ENCODE assay signal across 16 cellular contexts in genomic region chr19:3053218-3053621, GRCh38. TPM values are rescaled to one million over a fixed set of nuclear protein-coding genes. Genes with fewer than 3 reads are reported as not detected.
DNase-seq lines count a peak whose midpoint lies in the region; TF ChIP-seq lines count a peak whose summit lies in the region.
"Had no signal": no experiment of that assay in that cellular context is flagged by ENCODE, and none has a peak within 500 bp of the region (broad histone marks: within the 10 kb centered on the region; RNA-seq: fewer than 3 reads in every experiment).

No MANE protein-coding gene starts in this region.

- TSS peak; percentile 80 for BruUV-seq in PC-9 (replicated peaks; lab: Mats Ljungman, UMichigan)

- H2AFZ ChIP-seq in PC-9, result no peak overlapping the region

- H3K4me1 ChIP-seq in PC-9 (replicated peaks; ENCODE audit: insufficient read depth), result peaks cover 18% of the 10 kb centered on the region
- H3K4me1 ChIP-seq: colonic mucosa had no signal

- no peak overlapping the region for H3K4me3 ChIP-seq in PC-9
- H3K4me3 ChIP-seq: colonic mucosa, Peyer's patch had no signal

- H3K79me2 ChIP-seq in PC-9 (ENCODE audit: low read depth), result no peaks in the 10 kb centered on the region

- no peaks in the 10 kb centered on the region for H3K9me2 ChIP-seq in PC-9 (ENCODE audit: insufficient read depth)

- intact Hi-C loops in PC-9 (cut with micrococcal nuclease; ENCODE audit: unreplicated experiment), result no loop called here

- peak in 4 of 6 experiments; percentile 17 to 58 (median 33) for DNase-seq in stimulated activated naive CD4-positive, alpha-beta T cell (lab: John Stamatoyannopoulos, UW)
- no peak for DNase-seq in stimulated activated naive CD4-positive, alpha-beta T cell treated with Interleukin-2 at 50 U/mL for 16 hours (lab: John Stamatoyannopoulos, UW)
- DNase-seq in PC-9 (no peak), epidermal melanocyte (ENCODE audit: insufficient read length, low spot score) (peak; percentile 17), kidney tubule cell (ENCODE audit: low spot score) (no peak), AG08396 (ENCODE audit: low spot score) (no peak), NCI-H345 treated with DMSO at 0.1 percent for 48 hours (lab: John Stamatoyannopoulos, UW; ENCODE audit: unreplicated experiment) (no peak)
- DNase-seq: activated CD4-positive, alpha-beta T cell treated with anti-CD3 and anti-CD28 coated beads, Interleukin-2, amount 10 ng/mL, durations not matched to agents 7 days and 5 days; activated T-cell treated with anti-CD3 and anti-CD28 coated beads for 4 hours; colonic mucosa; foreskin keratinocyte; NCI-H1092; NCI-H748 treated with DMSO at 0.1 percent for 48 hours; Peyer's patch; retina had no signal

- CTCF ChIA-PET in PC-9 (lab: Charles Lee), result no interaction called here

- H3K27ac ChIP-seq in PC-9, result no peak overlapping the region
- H3K27ac ChIP-seq: colonic mucosa, foreskin keratinocyte, KMS-11, Peyer's patch had no signal

- no peak overlapping the region for H3K4me2 ChIP-seq in PC-9
- H3K4me2 ChIP-seq: KMS-11 had no signal

- no peaks in the 10 kb centered on the region for H3K9me3 ChIP-seq in PC-9 (ENCODE audit: insufficient read depth, low read depth)
- H3K9me3 ChIP-seq: colonic mucosa, Peyer's patch had no signal

- H3F3A ChIP-seq in PC-9 (ENCODE audit: insufficient read depth, low read depth), result peaks cover 23% of the 10 kb centered on the region; the same call in 1 of the 2 replicates

- H3K36me3 ChIP-seq in PC-9 (ENCODE audit: low read depth), result no peaks in the 10 kb centered on the region

- no peaks in the 10 kb centered on the region for H4K20me1 ChIP-seq in PC-9 (ENCODE audit: insufficient read depth)

- no peaks in the 10 kb centered on the region for H3K27me3 ChIP-seq in PC-9 (ENCODE audit: insufficient read depth, low read depth)
- H3K27me3 ChIP-seq: colonic mucosa, foreskin keratinocyte, Peyer's patch had no signal

- POLR2A ChIA-PET in PC-9 (lab: Charles Lee; ENCODE audit: unreplicated experiment), result no interaction called here

- TF ChIP-seq CTCF in PC-9 (conservative IDR thresholded peaks at IDR 0.05), result no peak

RNA-seq across cellular contexts. Expression of gene TLE5, which starts 9.1 kb away (rescaled TPM):
- 210 and 217 TPM in 2 replicates for total RNA-seq in PC-9 (2021)

RNA-seq across cellular contexts. Expression of gene TLE2, which starts 24.1 kb away (rescaled TPM):
- total RNA-seq in PC-9 (2021), result 13.7 and 21.8 TPM in 2 replicates

RNA-seq across cellular contexts. Expression of gene GNA11, which starts 40.9 kb away (rescaled TPM):
- 36.9 and 38.8 TPM in 2 replicates for total RNA-seq in PC-9 (2021)

Comparison
In these comparisons a context has a peak if more than half of its experiments do, and no peak if none do; other contexts are left out.
1. DNase-seq: peak in stimulated activated naive CD4-positive, alpha-beta T cell (4 of 6) and epidermal melanocyte (single experiment); none in stimulated activated naive CD4-positive, alpha-beta T cell treated with Interleukin-2 at 50 U/mL for 16 hours (single experiment), PC-9 (0 of 2), kidney tubule cell (single experiment), AG08396 (single experiment) and NCI-H345 treated with DMSO at 0.1 percent for 48 hours (single experiment).